ENCODE assay signal across 10 cellular contexts in the genomic region with DNA sequence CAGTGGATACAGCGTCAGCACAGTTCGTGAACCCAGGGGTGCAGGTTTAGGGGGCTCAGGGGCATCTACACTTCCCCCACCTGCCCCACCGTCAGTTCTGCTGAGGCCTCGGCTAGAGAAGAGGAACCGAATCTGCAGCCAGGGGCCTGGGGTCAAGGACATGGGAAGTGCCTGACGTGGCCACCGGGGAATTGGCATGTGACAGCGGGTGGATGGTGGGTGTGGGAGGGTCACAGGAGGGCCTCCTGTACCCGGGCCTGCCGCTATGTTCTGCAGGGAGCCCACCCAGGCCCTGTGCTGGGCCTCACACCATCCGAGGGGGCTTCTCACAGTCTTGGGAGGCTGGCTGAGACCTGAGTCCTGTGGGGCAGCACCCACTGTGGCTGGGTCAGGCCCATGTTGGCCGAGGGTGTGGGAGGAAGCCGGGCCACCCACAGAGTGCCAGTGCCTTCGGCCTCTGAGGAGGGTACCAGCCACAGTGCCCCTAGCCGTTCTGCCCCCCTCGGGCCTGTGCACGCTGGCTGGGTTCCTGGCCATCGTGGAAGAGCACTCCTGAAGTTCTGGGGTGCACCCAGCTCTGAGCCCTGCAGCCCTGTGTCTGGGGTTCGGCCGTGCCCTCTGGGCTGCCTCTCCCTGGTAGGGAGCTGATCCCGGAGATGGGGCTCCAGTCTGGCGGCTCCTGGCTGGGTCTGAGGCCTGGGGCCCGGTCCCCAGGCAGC. TPM values are rescaled to one million over a fixed set of nuclear protein-coding genes. Genes with fewer than 3 reads are reported as not detected.
DNase-seq lines count a peak whose midpoint lies in the region; ATAC-seq and TF ChIP-seq lines count a peak whose summit lies in the region.
"Had no signal": no experiment of that assay in that cellular context is flagged by ENCODE, and none has a peak within 500 bp of the region (broad histone marks: within the 10 kb centered on the region; RNA-seq: fewer than 3 reads in every experiment).

No MANE protein-coding gene starts in this region.

- H3K27ac ChIP-seq in right lobe of liver = peak overlapping the region; percentile 81 to 92 (median 85)
- H3K27ac ChIP-seq in thyroid gland = peak overlapping the region; percentile 80 to 98 (median 95)

- H3K4me1 ChIP-seq in right lobe of liver = peaks cover 0 to 82% (median 45%) of the 10 kb centered on the region in 4 donors
- peaks cover 78 to 95% of the 10 kb centered on the region in 2 donors for H3K4me1 ChIP-seq in thyroid gland

- H3K36me3 ChIP-seq in right lobe of liver = no peaks in the 10 kb centered on the region
- no peaks in the 10 kb centered on the region for H3K36me3 ChIP-seq in thyroid gland

- ATAC-seq in right lobe of liver = peak; percentile 3 to 20 (median 8)
- no peak for ATAC-seq in HG03039 (IDR thresholded peaks at IDR 0.05; ENCODE audit: unreplicated experiment)

- H3K36me3 Mint-ChIP-seq in HFFc6 (ENCODE audit: low read depth) = peaks cover 6% of the 10 kb centered on the region; the same call in 1 of the 2 replicates

- H3K4me3 ChIP-seq in right lobe of liver (peak overlapping the region in 2 of 3 donors; percentile 13 to 25), thyroid gland (replicated peaks in 1 of 3) (no peak overlapping the region)

- DNase-seq in HFFc6 (no peak), UCSD-AML1 (lab: John Stamatoyannopoulos, UW; ENCODE audit: unreplicated experiment) (peak; percentile 17), right lobe of liver (peak; percentile 80 to 85 (median 85)), thyroid gland (peak in 1 of 2 donors; percentile 40), HUDEP-2 (lab: John Stamatoyannopoulos, UW; ENCODE audit: unreplicated experiment in 76 of 76) (no peak)
- DNase-seq in effector CD4-positive, alpha-beta T cell = no peak
- no peak for DNase-seq in activated naive CD4-positive, alpha-beta T cell treated with anti-CD3 and anti-CD28 coated beads, Interleukin-2, amount 50 U/mL, for 16 hours
- DNase-seq: foreskin melanocyte, SHP77 treated with DMSO at 0.1 percent for 48 hours had no signal

- no peaks in the 10 kb centered on the region; the same call in none of the 2 replicates for H3K27me3 Mint-ChIP-seq in HFFc6 (ENCODE audit: insufficient read depth)

- peak overlapping the region; percentile 87 for H3K27ac Mint-ChIP-seq in HFFc6

- H3K9me3 ChIP-seq in right lobe of liver = no peaks in the 10 kb centered on the region
- H3K9me3 ChIP-seq in thyroid gland = no peaks in the 10 kb centered on the region

- 8% methylated on average over 5 of the region's 23 CpGs for WGBS in right lobe of liver (ENCODE audit: insufficient coverage, low coverage, low lambda C conversion rate, missing lambda C conversion rate)
- WGBS in thyroid gland, 2 donors = 73% methylated on average over 14 of the region's 23 CpGs; no CpG with 5 or more reads in 1 of the 2 donors

- TF ChIP-seq POLR2A in right lobe of liver (IDR thresholded peaks at IDR 0.05) = no peak
- TF ChIP-seq POLR2A in thyroid gland (IDR thresholded peaks at IDR 0.05) = no peak

- intact Hi-C loops in right lobe of liver (cut with DNase I) (no loop called here), thyroid gland (cut with DNase I) (no loop called here)

- H3K27me3 ChIP-seq in right lobe of liver = no peaks in the 10 kb centered on the region
- H3K27me3 ChIP-seq in thyroid gland = no peaks in the 10 kb centered on the region

- H3K9me3 Mint-ChIP-seq in HFFc6 = no peaks in the 10 kb centered on the region

- H3K4me1 Mint-ChIP-seq in HFFc6 (ENCODE audit: low read depth) = peaks cover 54% of the 10 kb centered on the region

- H3K4me3 Mint-ChIP-seq in HFFc6 = peak overlapping the region; percentile 65

- TF ChIP-seq CTCF in HFFc6 (IDR thresholded peaks at IDR 0.05) = no peak
- no peak for TF ChIP-seq CTCF in right lobe of liver (IDR thresholded peaks at IDR 0.05)
- no peak for TF ChIP-seq CTCF in thyroid gland (IDR thresholded peaks at IDR 0.05)

RNA-seq across cellular contexts. Expression of gene TTYH3, which starts 5.9 kb away (rescaled TPM):
- 100 to 1,000 TPM; 117 to 147 (median 123) TPM for total RNA-seq in HFFc6 (2021; fragmentation: NEBNext Ultra II Directional; extraction: Animal tissue kit (Norgen Biotek cat#: 25700))
- total RNA-seq in right lobe of liver = 10 to 100 TPM; 10.3 to 59.3 (median 37.6) TPM
- 10 to 100 TPM; 16.7 to 23.8 (median 21.4) TPM for total RNA-seq in thyroid gland

RNA-seq across cellular contexts. Expression of gene AMZ1, which starts 50.3 kb away (rescaled TPM):
- 10 to 100 TPM in 2 of 6 experiments, 1 to 10 TPM in 4; 6.2 to 11.3 (median 7.8) TPM for total RNA-seq in HFFc6 (2021; fragmentation: NEBNext Ultra II Directional; extraction: Animal tissue kit (Norgen Biotek cat#: 25700))
- 1 to 10 TPM in 4 of 6 experiments, under 1 TPM in 1, not detected in 1; 0.42 to 5.8 (median 1.4) TPM for total RNA-seq in right lobe of liver
- 1 to 10 TPM in 1 of 4 donors, under 1 TPM in 1, not detected in 2; 0.29 to 1.2 TPM for total RNA-seq in thyroid gland

Comparison
In these comparisons a context has a peak if more than half of its experiments do, and no peak if none do; other contexts are left out.
1. DNase-seq: peak in UCSD-AML1 (single experiment) and right lobe of liver (3 of 3); none in HFFc6 (single experiment), effector CD4-positive, alpha-beta T cell (single experiment), activated naive CD4-positive, alpha-beta T cell treated with anti-CD3 and anti-CD28 coated beads, Interleukin-2, amount 50 U/mL, for 16 hours (single experiment) and HUDEP-2 (0 of 76).
2. H3K4me3 ChIP-seq: peak in right lobe of liver (2 of 3); none in thyroid gland (0 of 3).